1 cellular context compared by ENCODE assay signal in the genomic region with DNA sequence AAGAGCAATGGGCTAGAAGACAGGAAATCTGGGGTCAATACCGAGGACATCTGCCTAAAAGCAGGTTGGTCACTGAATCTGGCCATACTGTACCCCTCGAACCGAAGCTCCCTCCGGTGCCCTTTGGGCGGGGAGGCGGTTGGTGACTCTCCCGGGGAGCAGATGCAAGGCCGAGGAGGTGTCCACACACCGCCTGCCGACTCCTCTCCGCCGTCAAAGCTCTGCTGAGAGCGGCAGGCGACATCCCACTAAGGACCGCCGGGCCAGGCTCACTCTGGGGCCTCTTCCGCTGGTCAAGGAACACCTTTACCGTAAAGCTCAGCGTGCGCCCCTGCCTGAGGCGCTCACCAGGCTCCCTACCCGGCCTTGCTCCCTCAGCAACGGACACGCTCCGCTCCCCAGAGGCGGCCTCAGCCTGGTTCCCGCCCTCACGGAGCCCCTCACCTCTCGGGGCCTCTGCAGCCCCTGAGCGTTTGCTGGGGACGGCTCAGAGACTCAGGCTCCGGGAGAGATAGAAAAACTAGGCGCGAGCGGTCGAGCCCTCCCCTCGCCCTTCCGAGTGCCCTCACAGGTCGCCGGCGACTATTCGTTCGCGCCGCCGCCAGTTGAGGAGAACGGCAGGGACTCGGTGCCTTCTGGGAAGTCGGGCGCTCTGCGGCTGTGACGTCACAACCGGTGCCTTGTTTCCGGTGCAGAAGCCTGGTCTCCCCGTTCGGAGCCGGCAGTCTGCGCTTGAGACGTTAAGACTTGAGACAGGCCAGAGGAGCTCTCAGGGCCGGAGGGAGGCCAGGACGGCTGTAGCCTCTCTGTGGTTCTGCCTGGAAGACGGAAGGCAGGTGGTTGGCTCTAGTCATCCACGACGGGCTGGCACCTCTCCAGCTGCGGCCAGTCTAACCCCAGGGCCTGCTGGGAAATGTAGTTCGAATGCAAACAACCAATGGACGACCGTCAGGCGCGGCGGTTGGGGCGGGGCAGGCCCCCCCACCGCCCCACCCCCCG.
TF ChIP-seq lines count a peak whose summit lies in the region.

ZNF200 (minus strand) TSS at position 616 of the 999 bp plus-strand sequence. CDS start 1,403 bp downstream, outside the sequence.

TF ChIP-seq in GM12878, 131 proteins besides CTCF, POLR2A, EP300 and RAD21 (continued from another document):
- TF ChIP-seq E4F1 (IDR thresholded peaks at IDR 0.05; ENCODE audit: borderline replicate concordance, partially characterized antibody): peak; percentile 88
- TF ChIP-seq RAD51 (IDR thresholded peaks at IDR 0.05): no peak
- peak; percentile 52 for TF ChIP-seq ZNF687 (IDR thresholded peaks at IDR 0.05)
- no peak for TF ChIP-seq KDM1A (IDR thresholded peaks at IDR 0.05; ENCODE audit: borderline replicate concordance)
